1 cellular context compared by ENCODE assay signal in genomic region chr17:78355701-78356100, GRCh38.
TF ChIP-seq lines count a peak whose summit lies in the region.

No MANE protein-coding gene starts in this region.

TF ChIP-seq in SK-N-SH treated with all-trans-retinoic acid at 6 μM for 48 hours, 23 proteins besides CTCF, POLR2A, EP300 and RAD21 (continued from another document):
- no peak for TF ChIP-seq TSHZ2 (CRISPR knock-in tag; IDR thresholded peaks at IDR 0.05)
- no peak for TF ChIP-seq CSRNP3 (CRISPR knock-in tag; IDR thresholded peaks at IDR 0.05)
- TF ChIP-seq SNAI2 (CRISPR knock-in tag; IDR thresholded peaks at IDR 0.05), result no peak
- TF ChIP-seq, protein P1, sequence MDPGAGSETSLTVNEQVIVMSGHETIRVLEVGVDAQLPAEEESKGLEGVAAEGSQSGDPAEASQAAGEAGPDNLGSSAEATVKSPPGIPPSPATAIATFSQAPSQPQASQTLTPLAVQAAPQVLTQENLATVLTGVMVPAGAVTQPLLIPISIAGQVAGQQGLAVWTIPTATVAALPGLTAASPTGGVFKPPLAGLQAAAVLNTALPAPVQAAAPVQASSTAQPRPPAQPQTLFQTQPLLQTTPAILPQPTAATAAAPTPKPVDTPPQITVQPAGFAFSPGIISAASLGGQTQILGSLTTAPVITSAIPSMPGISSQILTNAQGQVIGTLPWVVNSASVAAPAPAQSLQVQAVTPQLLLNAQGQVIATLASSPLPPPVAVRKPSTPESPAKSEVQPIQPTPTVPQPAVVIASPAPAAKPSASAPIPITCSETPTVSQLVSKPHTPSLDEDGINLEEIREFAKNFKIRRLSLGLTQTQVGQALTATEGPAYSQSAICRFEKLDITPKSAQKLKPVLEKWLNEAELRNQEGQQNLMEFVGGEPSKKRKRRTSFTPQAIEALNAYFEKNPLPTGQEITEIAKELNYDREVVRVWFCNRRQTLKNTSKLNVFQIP (CRISPR knock-in tag; IDR thresholded peaks at IDR 0.05; ENCODE audit: borderline replicate concordance, low read depth), result no peak
- no peak for TF ChIP-seq TCF4 (CRISPR knock-in tag; IDR thresholded peaks at IDR 0.05; ENCODE audit: borderline replicate concordance)
- no peak for TF ChIP-seq ISL1 (CRISPR knock-in tag; IDR thresholded peaks at IDR 0.05)
- TF ChIP-seq OSR1 (CRISPR knock-in tag; IDR thresholded peaks at IDR 0.05), result no peak
- no peak for TF ChIP-seq ZFP3 (CRISPR knock-in tag; IDR thresholded peaks at IDR 0.05)
- TF ChIP-seq CSDC2 (CRISPR knock-in tag; IDR thresholded peaks at IDR 0.05), result no peak
TF ChIP-seq in SK-N-SH treated with all-trans-retinoic acid at 6 μM for 48 hours: peak in this region for 0.
